In the genomic region with DNA sequence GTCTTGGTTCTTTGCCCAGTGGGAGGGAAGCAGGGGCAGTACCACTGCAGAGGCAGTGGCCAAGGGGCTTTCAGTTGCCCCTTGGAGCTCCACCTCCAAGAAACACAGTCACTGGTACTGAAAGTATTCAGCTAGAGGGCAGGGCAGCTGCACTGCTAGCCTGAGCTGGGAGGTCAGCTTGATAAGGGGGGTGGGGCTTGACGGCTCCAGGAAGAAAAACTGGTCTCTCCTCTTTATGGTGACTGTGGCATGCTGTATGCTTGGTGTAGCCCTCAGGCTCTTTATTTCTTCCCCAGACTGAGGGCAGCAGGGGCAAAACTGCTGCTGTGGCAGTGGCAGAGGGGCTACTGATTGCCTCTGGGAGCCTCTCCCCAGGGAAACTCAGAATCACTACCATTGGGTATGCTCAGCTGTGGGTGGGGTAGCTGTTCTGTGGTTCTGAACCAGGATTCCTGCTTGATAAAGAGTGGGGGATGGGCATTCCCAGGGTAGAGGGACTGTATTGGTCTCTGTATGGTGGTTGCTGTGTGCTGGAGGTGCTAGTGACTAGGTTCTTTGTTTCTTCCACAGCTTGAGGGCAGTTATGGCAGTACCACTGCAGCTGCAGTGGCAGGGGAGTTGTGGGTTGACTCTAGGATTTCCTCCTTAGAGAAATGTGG, we compare ENCODE assay signal across 18 cellular contexts.
DNase-seq lines count a peak whose midpoint lies in the region; ATAC-seq and TF ChIP-seq lines count a peak whose summit lies in the region.
"Had no signal": no experiment of that assay in that cellular context is flagged by ENCODE, and none has a peak within 500 bp of the region (broad histone marks: within the 10 kb centered on the region; RNA-seq: fewer than 3 reads in every experiment).

No MANE protein-coding gene starts in this region.

- CTCF ChIA-PET in Caco-2 (lab: Charles Lee) (no interaction called here), WTC11 (lab: Charles Lee) (interaction anchor here (1.0 to 2.4 kb wide), 5 partner anchors 18 to 263 kb away, joined by 3 to 21 read pairs (median 6); no protein-coding TSS in a partner anchor)

- no peak overlapping the region for H3K56ac ChIP-seq in H9 (ENCODE audit: insufficient read length, low read depth, low read length)

- H3K27me3 Mint-ChIP-seq in Caco-2 (ENCODE audit: insufficient read depth, unreplicated experiment): no peaks in the 10 kb centered on the region
- H3K27me3 Mint-ChIP-seq in H9 (ENCODE audit: low read depth): peaks cover 1% of the 10 kb centered on the region; the same call in 1 of the 2 replicates
- no peaks in the 10 kb centered on the region for H3K27me3 Mint-ChIP-seq in WTC11 (ENCODE audit: low read depth)
- H3K27me3 Mint-ChIP-seq: activated CD8-positive, alpha-beta memory T cell treated with anti-CD3 and anti-CD28 coated beads, Interleukin-2, amount 10 ng/mL, durations not matched to agents 7 days and 5 days; activated T-helper 17 cell treated with anti-CD3 and anti-CD28 coated beads, Interleukin-2, amount 50 U/mL, for 72 hours had no signal

- no peak overlapping the region for H3K27ac ChIP-seq in H9 (ENCODE audit: insufficient read length, low read depth, low read length)
- H3K27ac ChIP-seq: RWPE1 had no signal

- H3K4me2 ChIP-seq in H9 (ENCODE audit: insufficient read depth, insufficient read length, low read length): no peak overlapping the region

- H3K23me2 ChIP-seq in H9 (ENCODE audit: insufficient read length, low read depth, low read length, poor library complexity, severe bottlenecking): no peaks in the 10 kb centered on the region

- no peak overlapping the region for H2BK12ac ChIP-seq in H9 (ENCODE audit: insufficient read length, low read depth, low read length)

- H2BK15ac ChIP-seq in H9 (ENCODE audit: low read depth, low read length): no peak overlapping the region

- peak; percentile 29 to 43 for DNase-seq in Caco-2
- DNase-seq in H9: peak; percentile 71
- DNase-seq in WTC11 (ENCODE audit: low spot score): peak; percentile 37
- no peak for DNase-seq in left colon
- no peak for DNase-seq in stimulated activated CD4-positive, alpha-beta T cell treated with anti-CD3 and anti-CD28 coated beads, Interleukin-4, amount 100 ng/mL, for 24 hours
- DNase-seq in glomerular visceral epithelial cell (ENCODE audit: extremely low spot score): no peak
- DNase-seq in kidney tubule cell (ENCODE audit: low spot score): no peak
- DNase-seq: activated CD4-positive, alpha-beta T cell treated with anti-CD3 and anti-CD28 coated beads for 4 hours; activated CD8-positive, alpha-beta memory T cell treated with anti-CD3 and anti-CD28 coated beads, Interleukin-2, amount 10 ng/mL, durations not matched to agents 7 days and 5 days; activated naive CD8-positive, alpha-beta T cell treated with anti-CD3 and anti-CD28 coated beads, Interleukin-2, amount 10 ng/mL, durations not matched to agents 7 days and 5 days; CD8-positive, alpha-beta T cell; hippocampal formation; NCI-H1436; NK-92 treated with Interleukin-12 subunit alpha and Interleukin-12 subunit beta, amount 100 ng/mL, for 24 hours; stimulated activated CD8-positive, alpha-beta memory T cell treated with anti-CD3 and anti-CD28 coated beads, Interleukin-4, amount 100 ng/mL, for 48 hours; substantia nigra had no signal

- H3K4me3 Mint-ChIP-seq in Caco-2 (ENCODE audit: unreplicated experiment) (no peak overlapping the region), H9 (no peak overlapping the region), WTC11 (no peak overlapping the region)
- H3K4me3 Mint-ChIP-seq: activated CD8-positive, alpha-beta memory T cell treated with anti-CD3 and anti-CD28 coated beads, Interleukin-2, amount 10 ng/mL, durations not matched to agents 7 days and 5 days; activated naive CD8-positive, alpha-beta T cell treated with anti-CD3 and anti-CD28 coated beads, Interleukin-2, amount 10 ng/mL, durations not matched to agents 7 days and 5 days; activated T-helper 17 cell treated with anti-CD3 and anti-CD28 coated beads, Interleukin-2, amount 50 U/mL, for 72 hours; CD8-positive, alpha-beta T cell had no signal

- peak overlapping the region; percentile 45 for H2AFZ ChIP-seq in H9 (ENCODE audit: low read length)

- no peak overlapping the region for H4K8ac ChIP-seq in H9 (replicated peaks; ENCODE audit: insufficient read length, low read depth, low read length)

- no peaks in the 10 kb centered on the region for H3K36me3 ChIP-seq in Caco-2 (ENCODE audit: control insufficient read depth, insufficient read depth, low read length)

- H3K36me3 Mint-ChIP-seq in Caco-2 (ENCODE audit: insufficient read depth, unreplicated experiment) (no peaks in the 10 kb centered on the region), H9 (ENCODE audit: insufficient read depth in 1 of 3, low read depth in 3 of 3) (no peaks in the 10 kb centered on the region), WTC11 (no peaks in the 10 kb centered on the region)
- H3K36me3 Mint-ChIP-seq: activated CD8-positive, alpha-beta memory T cell treated with anti-CD3 and anti-CD28 coated beads, Interleukin-2, amount 10 ng/mL, durations not matched to agents 7 days and 5 days; activated naive CD8-positive, alpha-beta T cell treated with anti-CD3 and anti-CD28 coated beads, Interleukin-2, amount 10 ng/mL, durations not matched to agents 7 days and 5 days; CD8-positive, alpha-beta T cell had no signal

- peaks cover 4% of the 10 kb centered on the region; the same call in 1 of the 2 replicates for H3K4me1 ChIP-seq in Caco-2
- H3K4me1 ChIP-seq in H9 (ENCODE audit: insufficient read depth, low read length): peaks cover 4% of the 10 kb centered on the region; the same call in 1 of the 2 replicates

- ATAC-seq in WTC11 (peak; percentile 92), left colon (peak; percentile 26)
- ATAC-seq: activated CD8-positive, alpha-beta memory T cell treated with anti-CD3 and anti-CD28 coated beads, Interleukin-2, amount 10 ng/mL, durations not matched to agents 7 days and 5 days; activated T-helper 17 cell treated with anti-CD3 and anti-CD28 coated beads, Interleukin-2, amount 50 U/mL, for 72 hours; CD8-positive, alpha-beta T cell had no signal

- TF ChIP-seq CTCF in Caco-2 (IDR thresholded peaks at IDR 0.05; ENCODE audit: insufficient read depth in 1 of 2, low read depth in 1 of 2, low read length in 1 of 2, severe bottlenecking in 1 of 2, unreplicated experiment in 1 of 2): no peak
- TF ChIP-seq CTCF in H9 (conservative IDR thresholded peaks at IDR 0.05): no peak
- TF ChIP-seq CTCF in WTC11 (IDR thresholded peaks at IDR 0.05): no peak

- H2AK5ac ChIP-seq in H9 (ENCODE audit: insufficient read length, low read length): no peak overlapping the region

- H3K4ac ChIP-seq in H9 (ENCODE audit: low read depth, low read length): no peak overlapping the region

- no peak overlapping the region for H2BK5ac ChIP-seq in H9 (ENCODE audit: insufficient read length, low read length)

- no peak overlapping the region for H3K18ac ChIP-seq in H9 (ENCODE audit: insufficient read length, low read depth, low read length)

- no peaks in the 10 kb centered on the region for H3K79me2 ChIP-seq in H9 (ENCODE audit: insufficient read depth, low read length)

- no peak overlapping the region for H3K23ac ChIP-seq in H9 (ENCODE audit: insufficient read length, low read depth, low read length)

- H3K27me3 ChIP-seq in Caco-2 (replicated peaks; ENCODE audit: control insufficient read depth, insufficient read depth, low read length): no peaks in the 10 kb centered on the region
- H3K27me3 ChIP-seq in H9 (ENCODE audit: insufficient read depth, low read length): no peaks in the 10 kb centered on the region

- no peak overlapping the region for H4K91ac ChIP-seq in H9 (ENCODE audit: insufficient read length, low read depth, low read length)

- no peak overlapping the region for H3K9ac ChIP-seq in H9 (ENCODE audit: extremely low read depth, insufficient read length, low read length)

- H3K14ac ChIP-seq in H9 (ENCODE audit: insufficient read depth, low read length): no peak overlapping the region

- intact Hi-C loops in Caco-2 (cut with micrococcal nuclease; ENCODE audit: unreplicated experiment) (no loop called here), left colon (cut with DNase I, micrococcal nuclease) (no loop called here)

- no CpG with 5 or more reads among the region's 1 CpG for WGBS in H9 (ENCODE audit: extremely low coverage, insufficient read length, low lambda C conversion rate)

- peaks cover 9% of the 10 kb centered on the region for H3K9me3 Mint-ChIP-seq in Caco-2 (ENCODE audit: unreplicated experiment)
- H3K9me3 Mint-ChIP-seq in H9: peaks cover 6% of the 10 kb centered on the region in 2 experiments; a peak in 2 of 5 replicates
- peaks cover 20% of the 10 kb centered on the region for H3K9me3 Mint-ChIP-seq in WTC11
- H3K9me3 Mint-ChIP-seq: activated naive CD8-positive, alpha-beta T cell treated with anti-CD3 and anti-CD28 coated beads, Interleukin-2, amount 10 ng/mL, durations not matched to agents 7 days and 5 days had no signal

- H3K9me3 ChIP-seq in Caco-2 (no peaks in the 10 kb centered on the region; the same call in 1 of the 2 replicates), H9 (ENCODE audit: control insufficient read depth, low read depth, low read length) (no peaks in the 10 kb centered on the region)

- POLR2A ChIA-PET in Caco-2 (lab: Charles Lee): no interaction called here
- POLR2A ChIA-PET in WTC11 (lab: Charles Lee): interaction anchor here (0.7 kb wide), 1 partner anchor 475 kb away, joined by 3 read pairs; no protein-coding TSS in a partner anchor

- H3K4me1 Mint-ChIP-seq in Caco-2 (ENCODE audit: low read depth, unreplicated experiment): no peaks in the 10 kb centered on the region
- H3K4me1 Mint-ChIP-seq in H9: peaks cover 20 to 24% of the 10 kb centered on the region in 2 experiments
- peaks cover 28% of the 10 kb centered on the region for H3K4me1 Mint-ChIP-seq in WTC11
- H3K4me1 Mint-ChIP-seq: activated CD8-positive, alpha-beta memory T cell treated with anti-CD3 and anti-CD28 coated beads, Interleukin-2, amount 10 ng/mL, durations not matched to agents 7 days and 5 days; activated naive CD8-positive, alpha-beta T cell treated with anti-CD3 and anti-CD28 coated beads, Interleukin-2, amount 10 ng/mL, durations not matched to agents 7 days and 5 days; activated T-helper 17 cell treated with anti-CD3 and anti-CD28 coated beads, Interleukin-2, amount 50 U/mL, for 72 hours had no signal

- H2BK120ac ChIP-seq in H9 (ENCODE audit: low read depth, low read length, poor library complexity, severe bottlenecking): no peak overlapping the region

- H2BK20ac ChIP-seq in H9 (ENCODE audit: low read depth, low read length, poor library complexity, severe bottlenecking): no peak overlapping the region

- no peaks in the 10 kb centered on the region for H4K20me1 ChIP-seq in H9 (ENCODE audit: control insufficient read depth, insufficient read depth, insufficient read length)

- no peak overlapping the region for H3T11ph ChIP-seq in H9 (ENCODE audit: low read length)

- no peak overlapping the region for H4K5ac ChIP-seq in H9 (ENCODE audit: insufficient read length, low read depth, low read length)

- no peak overlapping the region for H3K27ac Mint-ChIP-seq in Caco-2 (ENCODE audit: unreplicated experiment)
- H3K27ac Mint-ChIP-seq in H9: peak overlapping the region; percentile 20 to 78 (median 69); a peak in 5 of 7 replicates
- H3K27ac Mint-ChIP-seq in WTC11: peak overlapping the region; percentile 61
- H3K27ac Mint-ChIP-seq: activated CD8-positive, alpha-beta memory T cell treated with anti-CD3 and anti-CD28 coated beads, Interleukin-2, amount 10 ng/mL, durations not matched to agents 7 days and 5 days; activated naive CD8-positive, alpha-beta T cell treated with anti-CD3 and anti-CD28 coated beads, Interleukin-2, amount 10 ng/mL, durations not matched to agents 7 days and 5 days; activated T-helper 17 cell treated with anti-CD3 and anti-CD28 coated beads, Interleukin-2, amount 50 U/mL, for 72 hours; CD8-positive, alpha-beta T cell had no signal

- no peaks in the 10 kb centered on the region for H3K79me1 ChIP-seq in H9 (ENCODE audit: insufficient read depth, low read depth, low read length, poor library complexity, severe bottlenecking)

- BruUV-seq in Caco-2 (replicated peaks; lab: Mats Ljungman, UMichigan): no TSS peak

- no peak overlapping the region for H3K4me3 ChIP-seq in Caco-2 (ENCODE audit: low read depth, low read length)

Comparison
In these comparisons a context has a peak if more than half of its experiments do, and no peak if none do; other contexts are left out.
1. DNase-seq: peak in Caco-2 (2 of 2), H9 (single experiment) and WTC11 (single experiment); none in left colon (0 of 2), stimulated activated CD4-positive, alpha-beta T cell treated with anti-CD3 and anti-CD28 coated beads, Interleukin-4, amount 100 ng/mL, for 24 hours (single experiment), glomerular visceral epithelial cell (single experiment) and kidney tubule cell (single experiment).